15 cellular contexts compared by ENCODE assay signal in the genomic region with DNA sequence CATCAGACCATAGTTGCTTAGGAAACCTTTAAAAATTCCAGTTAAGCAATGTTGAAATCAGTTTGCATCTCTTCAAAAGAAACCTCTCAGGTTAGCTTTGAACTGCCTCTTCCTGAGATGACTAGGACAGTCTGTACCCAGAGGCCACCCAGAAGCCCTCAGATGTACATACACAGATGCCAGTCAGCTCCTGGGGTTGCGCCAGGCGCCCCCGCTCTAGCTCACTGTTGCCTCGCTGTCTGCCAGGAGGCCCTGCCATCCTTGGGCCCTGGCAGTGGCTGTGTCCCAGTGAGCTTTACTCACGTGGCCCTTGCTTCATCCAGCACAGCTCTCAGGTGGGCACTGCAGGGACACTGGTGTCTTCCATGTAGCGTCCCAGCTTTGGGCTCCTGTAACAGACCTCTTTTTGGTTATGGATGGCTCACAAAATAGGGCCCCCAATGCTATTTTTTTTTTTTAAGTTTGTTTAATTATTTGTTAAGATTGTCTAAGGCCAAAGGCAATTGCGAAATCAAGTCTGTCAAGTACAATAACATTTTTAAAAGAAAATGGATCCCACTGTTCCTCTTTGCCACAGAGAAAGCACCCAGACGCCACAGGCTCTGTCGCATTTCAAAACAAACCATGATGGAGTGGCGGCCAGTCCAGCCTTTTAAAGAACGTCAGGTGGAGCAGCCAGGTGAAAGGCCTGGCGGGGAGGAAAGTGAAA.
DNase-seq lines count a peak whose midpoint lies in the region; ATAC-seq, FAIRE-seq and TF ChIP-seq lines count a peak whose summit lies in the region.
"Had no signal": no experiment of that assay in that cellular context is flagged by ENCODE, and none has a peak within 500 bp of the region (broad histone marks: within the 10 kb centered on the region; RNA-seq: fewer than 3 reads in every experiment).

No MANE protein-coding gene starts in this region.

- H4K20me1 ChIP-seq in HepG2 (ENCODE audit: insufficient read depth, low read length): no peaks in the 10 kb centered on the region
- H4K20me1 ChIP-seq: BLaER1 had no signal

- TF ChIP-seq POLR2A in HepG2 (IDR thresholded peaks at IDR 0.05; ENCODE audit: insufficient read depth in 1 of 2, low read depth in 2 of 2, low read length in 2 of 2): no peak
- TF ChIP-seq POLR2A in right lobe of liver (IDR thresholded peaks at IDR 0.05): no peak

- H3K4me1 ChIP-seq in HepG2 (ENCODE audit: insufficient read depth, low read length) (no peaks in the 10 kb centered on the region), right lobe of liver (no peaks in the 10 kb centered on the region), muscle layer of duodenum (ENCODE audit: control insufficient read depth in 1 of 2, insufficient read depth in 2 of 2, low read length in 2 of 2) (no peaks in the 10 kb centered on the region)
- H3K4me1 ChIP-seq: left lung had no signal

- H3K9me3 ChIP-seq in HepG2 (ENCODE audit: low read length) (no peaks in the 10 kb centered on the region), right lobe of liver (no peaks in the 10 kb centered on the region), muscle layer of duodenum (ENCODE audit: control insufficient read depth in 1 of 2, low read length in 2 of 2) (no peaks in the 10 kb centered on the region)
- H3K9me3 ChIP-seq: BLaER1, left lung, tibial artery had no signal

- no TSS peak for BruUV-seq in HepG2 (replicated peaks; lab: Mats Ljungman, UMichigan)

- CTCF ChIA-PET in HepG2 (lab: Yijun Ruan, JAX; ENCODE audit: low intra/inter-chr PET ratio, low total read pairs): no interaction called here

- no peak for TF ChIP-seq RAD21 in HepG2 (CRISPR knock-in tag; IDR thresholded peaks at IDR 0.05)

- H3K36me3 ChIP-seq in HepG2 (replicated peaks in 1 of 2; ENCODE audit: control insufficient read depth in 1 of 2, insufficient read depth in 2 of 2, low read length in 2 of 2): peaks cover 9 to 21% of the 10 kb centered on the region in 2 experiments; a peak in 4 of 5 replicates
- H3K36me3 ChIP-seq in right lobe of liver: peaks cover 0 to 17% (median 4%) of the 10 kb centered on the region in 4 donors
- H3K36me3 ChIP-seq in muscle layer of duodenum (ENCODE audit: control insufficient read depth in 1 of 2, insufficient read depth in 2 of 2, low read length in 2 of 2): peaks cover 22 to 42% of the 10 kb centered on the region in 2 donors

- no peaks in the 10 kb centered on the region for H3K27me3 ChIP-seq in HepG2 (ENCODE audit: control insufficient read depth in 1 of 2, insufficient read depth in 2 of 2, low read length in 2 of 2)
- no peaks in the 10 kb centered on the region for H3K27me3 ChIP-seq in right lobe of liver
- no peaks in the 10 kb centered on the region for H3K27me3 ChIP-seq in muscle layer of duodenum (ENCODE audit: low read depth, low read length)
- H3K27me3 ChIP-seq: BLaER1, left lung, tibial artery had no signal

- TF ChIP-seq CTCF in HepG2 (CRISPR knock-in tag; IDR thresholded peaks at IDR 0.05) (no peak), right lobe of liver (IDR thresholded peaks at IDR 0.05) (no peak)

- WGBS in HepG2 (ENCODE audit: low lambda C conversion rate): 97% methylated on average over 8 of the region's 12 CpGs
- WGBS in right lobe of liver (ENCODE audit: insufficient coverage, low coverage, low lambda C conversion rate, missing lambda C conversion rate): 82% methylated on average over 5 of the region's 12 CpGs

- TF ChIP-seq EP300 in HepG2 (IDR thresholded peaks at IDR 0.05; ENCODE audit: low read depth in 2 of 2, low read length in 2 of 2) (no peak), HepG2 (CRISPR knock-in tag; IDR thresholded peaks at IDR 0.05; ENCODE audit: borderline replicate concordance) (no peak)

- POLR2A ChIA-PET in HepG2 (lab: Yijun Ruan, JAX): no interaction called here

- H2AFZ ChIP-seq in HepG2 (ENCODE audit: low read length): no peak overlapping the region

- H3K4me3 ChIP-seq in HepG2 (replicated peaks in 1 of 3; ENCODE audit: insufficient read depth in 1 of 3, low read depth in 2 of 3, low read length in 3 of 3) (no peak overlapping the region), right lobe of liver (no peak overlapping the region), muscle layer of duodenum (ENCODE audit: low read depth in 1 of 2, low read length in 2 of 2) (no peak overlapping the region)
- H3K4me3 ChIP-seq: BLaER1, left lung, tibial artery had no signal

- in situ Hi-C loops in HepG2 (cut with HindIII; ENCODE audit: extremely low pct_ligation_motif_present, low pct_unique_long_range_greater_than_20kb): no loop called here

- H3K79me2 ChIP-seq in HepG2 (ENCODE audit: insufficient read depth, low read length): no peaks in the 10 kb centered on the region

- intact Hi-C loops in HepG2 (cut with micrococcal nuclease; ENCODE audit: unreplicated experiment): no loop called here
- intact Hi-C loops in right lobe of liver (cut with DNase I): no loop called here

- no peak overlapping the region for H3K4me2 ChIP-seq in HepG2 (ENCODE audit: low read depth, low read length)
- H3K4me2 ChIP-seq: BLaER1 had no signal

- FAIRE-seq in HepG2 (lab: Jason Lieb, UNC): no peak
- FAIRE-seq: bronchial epithelial cell had no signal

- H3K9ac ChIP-seq in HepG2 (ENCODE audit: insufficient read depth, low read depth, low read length): no peak overlapping the region
- H3K9ac ChIP-seq: BLaER1 had no signal

- DNase-seq in HepG2 (ENCODE audit: low spot score) (no peak), right lobe of liver (no peak), NOMO-1 (lab: John Stamatoyannopoulos, UW; ENCODE audit: unreplicated experiment in 2 of 2) (no peak)
- DNase-seq: activated gamma-delta T cell treated with Interleukin-2 at 50 U/mL for 16 hours, left lung, NCI-H1092, NCI-H2171 treated with DMSO at 0.1 percent for 48 hours, T1000, tibial artery had no signal

- ATAC-seq in HepG2 (no peak), right lobe of liver (no peak), GM18867 (IDR thresholded peaks at IDR 0.05; ENCODE audit: unreplicated experiment) (no peak)
- ATAC-seq: left lung had no signal

- H3K27ac ChIP-seq in HepG2 (ENCODE audit: extremely low read length, insufficient read depth, low read length): no peak overlapping the region
- H3K27ac ChIP-seq in right lobe of liver: no peak overlapping the region
- peak overlapping the region; percentile 4 for H3K27ac ChIP-seq in angular gyrus (ENCODE audit: low read depth, low read length)
- H3K27ac ChIP-seq in muscle layer of duodenum (ENCODE audit: low read length): peak overlapping the region; percentile 31
- H3K27ac ChIP-seq in temporal lobe (ENCODE audit: low read depth, low read length): peak overlapping the region; percentile 33
- H3K27ac ChIP-seq: BLaER1, left lung, tibial artery had no signal

TF ChIP-seq in HepG2, 621 proteins besides CTCF, POLR2A, EP300 and RAD21:
- no peak for TF ChIP-seq CAMTA2 (CRISPR knock-in tag; IDR thresholded peaks at IDR 0.05; ENCODE audit: borderline replicate concordance)
- TF ChIP-seq CEBPB (IDR thresholded peaks at IDR 0.05; ENCODE audit: borderline replicate concordance, low read depth, low read length): peak; percentile 71
- TF ChIP-seq ZNF331 (CRISPR knock-in tag; IDR thresholded peaks at IDR 0.05): no peak

Comparison
In these comparisons a context has a peak if more than half of its experiments do, and no peak if none do; other contexts are left out.
1. H3K27ac ChIP-seq: peak in angular gyrus (single experiment), muscle layer of duodenum (single experiment) and temporal lobe (single experiment); none in HepG2 (single experiment) and right lobe of liver (0 of 3).